1 cellular context compared by ENCODE assay signal in the genomic region with DNA sequence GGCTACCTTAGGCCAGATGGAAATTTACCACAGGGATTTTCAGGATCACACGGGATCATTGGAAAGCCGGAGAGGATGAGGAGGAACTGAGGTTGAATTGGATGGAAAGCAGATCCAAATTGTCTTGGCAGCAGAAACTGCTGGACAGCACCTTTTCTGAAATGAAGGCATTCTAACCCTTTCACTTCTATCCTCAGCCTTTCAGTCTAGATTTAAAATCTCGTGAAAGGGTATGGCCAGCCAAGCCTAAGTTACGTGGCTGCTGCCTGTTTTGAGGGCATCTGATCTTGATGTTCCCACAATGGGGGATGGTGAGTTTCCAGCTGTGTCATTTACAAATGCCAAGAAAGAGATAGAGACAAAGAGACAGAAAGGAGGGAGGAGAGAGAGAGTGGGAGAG.
TF ChIP-seq lines count a peak whose summit lies in the region.

No MANE protein-coding gene starts in this region.

TF ChIP-seq in GM23338, 12 proteins besides CTCF, POLR2A, EP300 and RAD21 (continued from another document):
- TF ChIP-seq ZNF462 (CRISPR knock-in tag; IDR thresholded peaks at IDR 0.05): 0 out of 2 replicates have a peak, but pooled peaks have one; percentile 30
- TF ChIP-seq REST (IDR thresholded peaks at IDR 0.05; ENCODE audit: unreplicated experiment): peak; percentile 64
- TF ChIP-seq POLR2AphosphoS5 (IDR thresholded peaks at IDR 0.05; ENCODE audit: low read depth): no peak
TF ChIP-seq in GM23338: peak in this region for 2.
